Comparison of ENCODE assay signal across 8 cellular contexts in genomic region chr19:58499021-58499927, GRCh38. TPM values are rescaled to one million over a fixed set of nuclear protein-coding genes. Genes with fewer than 3 reads are reported as not detected.
A peak's percentile ranks its signal among the peaks of the same experiment; 100 is the strongest.
DNase-seq lines count a peak whose midpoint lies in the region; ATAC-seq and TF ChIP-seq lines count a peak whose summit lies in the region.

No MANE protein-coding gene starts in this region.

- H3K27me3 ChIP-seq in IMR-90 (ENCODE audit: control insufficient read depth, insufficient read depth, low read length) (no peaks in the 10 kb centered on the region), mucosa of rectum (ENCODE audit: control insufficient read depth in 2 of 2, insufficient read depth in 2 of 2, low read length in 2 of 2) (no peaks in the 10 kb centered on the region)

- H3K27ac ChIP-seq in IMR-90 (ENCODE audit: insufficient read depth, low read length): peak overlapping the region; percentile 73
- peak overlapping the region; percentile 55 for H3K27ac ChIP-seq in OCI-LY7 (ENCODE audit: low read depth, low read length, poor library complexity, severe bottlenecking)
- peak overlapping the region; percentile 85 to 86 for H3K27ac ChIP-seq in mucosa of rectum (ENCODE audit: low read depth in 2 of 2, low read length in 2 of 2)

- peak overlapping the region; percentile 91 to 99 for H4K8ac ChIP-seq in IMR-90 (ENCODE audit: low read depth in 2 of 2, low read length in 2 of 2)

- H3K4me3 ChIP-seq in IMR-90 (ENCODE audit: insufficient read depth, low read depth, low read length) (peak overlapping the region; percentile 53), OCI-LY7 (ENCODE audit: low read depth, low read length, poor library complexity, severe bottlenecking) (peak overlapping the region; percentile 79), mucosa of rectum (ENCODE audit: low read length in 2 of 2) (peak overlapping the region; percentile 79 to 83)

- peak overlapping the region; percentile 46; the same call in 1 of the 2 replicates for H2AK5ac ChIP-seq in IMR-90 (ENCODE audit: low read depth, low read length)

- no peak overlapping the region for H2BK15ac ChIP-seq in IMR-90 (ENCODE audit: low read depth, low read length)

- H4K91ac ChIP-seq in IMR-90 (ENCODE audit: insufficient read depth, low read depth, low read length): peak overlapping the region; percentile 56

- H3K9ac ChIP-seq in IMR-90 (ENCODE audit: low read depth, low read length) (peak overlapping the region; percentile 79), mucosa of rectum (ENCODE audit: low read depth in 1 of 2, low read length in 2 of 2) (peak overlapping the region; percentile 68 to 70)

- WGBS in IMR-90 (ENCODE audit: extremely low coverage in 2 of 2, insufficient read length in 1 of 2), 2 experiments: 0% methylated on average over 31 of the region's 60 CpGs; no CpG with 5 or more reads in 1 of the 2 experiments

- H3K4me2 ChIP-seq in IMR-90 (ENCODE audit: low read depth, low read length) (peak overlapping the region; percentile 90), OCI-LY7 (ENCODE audit: low read length) (peak overlapping the region; percentile 98)

- dilution Hi-C loops in IMR-90 (cut with HindIII; ENCODE audit: low sequenced_read_pairs, unreplicated experiment): no loop called here

- peaks cover 6 to 11% of the 10 kb centered on the region in 2 experiments for H3K79me1 ChIP-seq in IMR-90 (ENCODE audit: low read depth in 1 of 2, low read length in 2 of 2)

- H3K23ac ChIP-seq in IMR-90 (ENCODE audit: low read depth, low read length): peak overlapping the region; percentile 14; the same call in 1 of the 2 replicates

- in situ Hi-C loops in IMR-90 (cut with MboI; ENCODE audit: low sequenced_read_pairs): no loop called here

- ATAC-seq in GM21528 (IDR thresholded peaks at IDR 0.05; ENCODE audit: low FRiP score, unreplicated experiment): peak; percentile 80
- ATAC-seq in IMR-90 (ENCODE audit: low read depth): peak; percentile 98

- no peaks in the 10 kb centered on the region for H3K79me2 ChIP-seq in OCI-LY7 (ENCODE audit: insufficient read depth, low read depth, low read length)

- TF ChIP-seq RAD21 in IMR-90 (IDR thresholded peaks at IDR 0.05; ENCODE audit: low read length): peak; percentile 21; the same call in 1 of the 2 replicates

- peaks cover 14% of the 10 kb centered on the region for H3K9me1 ChIP-seq in IMR-90 (ENCODE audit: insufficient read depth, low read length)

- H4K20me1 ChIP-seq in IMR-90 (ENCODE audit: insufficient read depth, low read length) (no peaks in the 10 kb centered on the region), OCI-LY7 (ENCODE audit: insufficient read depth, low read length) (no peaks in the 10 kb centered on the region)

- H2BK5ac ChIP-seq in IMR-90 (ENCODE audit: low read depth, low read length, poor library complexity, severe bottlenecking): peak overlapping the region; percentile 15

- TF ChIP-seq CTCF in IMR-90 (conservative IDR thresholded peaks at IDR 0.05; ENCODE audit: low read depth, low read length) (peak; percentile 34), OCI-LY7 (conservative IDR thresholded peaks at IDR 0.05; ENCODE audit: low read length) (peak; percentile 59)

- H3K9me3 ChIP-seq in IMR-90 (ENCODE audit: control insufficient read depth, insufficient read depth, low read length) (no peaks in the 10 kb centered on the region), OCI-LY7 (ENCODE audit: low read length) (no peaks in the 10 kb centered on the region), mucosa of rectum (ENCODE audit: control insufficient read depth in 2 of 2, low read length in 2 of 2) (peaks cover 0 to 1% of the 10 kb centered on the region in 2 donors)

- TF ChIP-seq POLR2A in IMR-90 (IDR thresholded peaks at IDR 0.05; ENCODE audit: low read depth, low read length) (peak; percentile 48; the same call in 1 of the 2 replicates), erythroblast (IDR thresholded peaks at IDR 0.05; ENCODE audit: low read length) (peak; percentile 65)

- H3K36me3 ChIP-seq in IMR-90 (ENCODE audit: control insufficient read depth, insufficient read depth, low read length): no peaks in the 10 kb centered on the region
- H3K36me3 ChIP-seq in OCI-LY7 (ENCODE audit: insufficient read depth, low read length): no peaks in the 10 kb centered on the region
- H3K36me3 ChIP-seq in mucosa of rectum (ENCODE audit: control insufficient read depth in 2 of 2, insufficient read depth in 2 of 2, low read length in 2 of 2): no peaks in the 10 kb centered on the region

- POLR2A ChIA-PET in IMR-90 (lab: Charles Lee; ENCODE audit: unreplicated experiment) (no interaction called here), OCI-LY7 (lab: Charles Lee) (interaction anchor here (0.7 kb wide), 1 partner anchor 20 kb away, joined by 3 read pairs; the partner anchor contains the start of gene ZBTB45)

- DNase-seq in DMS153 treated with DMSO at 0.1 percent for 48 hours (lab: John Stamatoyannopoulos, UW; ENCODE audit: unreplicated experiment): peak; percentile 96
- DNase-seq in IMR-90: peak; percentile 98
- DNase-seq in OCI-LY7 (ENCODE audit: low spot score): peak; percentile 98
- peak; percentile 94 for DNase-seq in activated T-cell treated with anti-CD3 and anti-CD28 coated beads, Interleukin-2, amount 50 U/mL, for 1 hour
- DNase-seq in erythroblast (lab: John Stamatoyannopoulos, UW): peak; percentile 99 to 100
- DNase-seq in stimulated activated CD8-positive, alpha-beta memory T cell treated with anti-CD3 and anti-CD28 coated beads, Interleukin-4, amount 100 ng/mL, for 4 hours (ENCODE audit: low read depth in 2 of 2, low spot score in 1 of 2): peak; percentile 94

- peak overlapping the region; percentile 74 for H2AK9ac ChIP-seq in IMR-90 (replicated peaks; ENCODE audit: low read depth, low read length, poor library complexity)

- H2AFZ ChIP-seq in IMR-90 (replicated peaks; ENCODE audit: low read length, poor library complexity): peak overlapping the region; percentile 96
- peak overlapping the region; percentile 94 for H2AFZ ChIP-seq in OCI-LY7 (ENCODE audit: low read length)

- H3K4ac ChIP-seq in IMR-90 (ENCODE audit: low read depth, low read length): peak overlapping the region; percentile 67

- H3K14ac ChIP-seq in IMR-90 (replicated peaks; ENCODE audit: low read depth, low read length): peak overlapping the region; percentile 53

- peak overlapping the region; percentile 7; the same call in 1 of the 2 replicates for H2BK120ac ChIP-seq in IMR-90 (ENCODE audit: low read depth, low read length)

- CTCF ChIA-PET in IMR-90 (lab: Yijun Ruan, JAX) (no interaction called here), OCI-LY7 (lab: Charles Lee; ENCODE audit: unreplicated experiment) (no interaction called here)

- H3K18ac ChIP-seq in IMR-90 (ENCODE audit: low read depth, low read length): peak overlapping the region; percentile 21; the same call in 1 of the 2 replicates

- no peaks in the 10 kb centered on the region for H3K9me2 ChIP-seq in OCI-LY7 (ENCODE audit: insufficient read depth, low read length)

- intact Hi-C loops in IMR-90 (cut with micrococcal nuclease): loop anchor here (1.0 kb wide), 2 partner anchors 20 to 112 kb away; partner anchors contain the start of genes RPS5 and ZBTB45
- intact Hi-C loops in OCI-LY7 (cut with micrococcal nuclease; ENCODE audit: unreplicated experiment): no loop called here

- H3K4me1 ChIP-seq in IMR-90 (ENCODE audit: control insufficient read depth, insufficient read depth, low read length) (peaks cover 4% of the 10 kb centered on the region; the same call in 1 of the 2 replicates), OCI-LY7 (ENCODE audit: insufficient read depth, low read length, poor library complexity, severe bottlenecking) (peaks cover 15% of the 10 kb centered on the region), mucosa of rectum (ENCODE audit: control insufficient read depth in 2 of 2, insufficient read depth in 2 of 2, low read length in 2 of 2) (peaks cover 7 to 12% of the 10 kb centered on the region in 2 donors)

- H3K56ac ChIP-seq in IMR-90 (ENCODE audit: extremely low read depth, insufficient read depth, low read length): 0 out of 2 replicates have a peak overlapping the region, but pooled peaks have one; percentile 41

- H4K5ac ChIP-seq in IMR-90 (ENCODE audit: low read depth, low read length): peak overlapping the region; percentile 73

- BruUV-seq in IMR-90 (replicated peaks; lab: Mats Ljungman, UMichigan): no TSS peak
- BruUV-seq in OCI-LY7 (replicated peaks; lab: Mats Ljungman, UMichigan): TSS peak; percentile 85

- no peak overlapping the region for H2BK20ac ChIP-seq in IMR-90 (ENCODE audit: low read depth, low read length)

TF ChIP-seq in IMR-90, 13 proteins besides CTCF, POLR2A, EP300 and RAD21 (continues in another document):
- TF ChIP-seq CHD1 (IDR thresholded peaks at IDR 0.05; ENCODE audit: low read depth, low read length): no peak

RNA-seq across cellular contexts. Expression of gene SLC27A5, which starts 12.5 kb away (rescaled TPM):
- total RNA-seq in IMR-90 (2012; rRNA removed) (7.5 and 7.7 TPM in 2 replicates), OCI-LY7 (2022) (29.4 and 29.8 TPM in 2 replicates)
- 11.2 and 13.5 TPM in 2 replicates for polyA plus RNA-seq in IMR-90 (2012; rRNA removed)
- polyA plus RNA-seq in IMR-90 (2012; cell fraction: cytosol; rRNA removed): 14.8 and 23.8 TPM in 2 replicates
- 4.3 and 6.5 TPM in 2 replicates for polyA plus RNA-seq in IMR-90 (2012; cell fraction: nucleus; rRNA removed; ENCODE audit: low replicate concordance)
- 28.0 and 44.1 TPM in 2 replicates for total RNA-seq in OCI-LY7 (2014; rRNA removed; shearing (Covaris generic))

RNA-seq across cellular contexts. Expression of gene ZBTB45, which starts 20.3 kb away (rescaled TPM):
- total RNA-seq in IMR-90 (2012; rRNA removed) (1.4 TPM in 2 replicates), OCI-LY7 (2022) (14.7 and 16.4 TPM in 2 replicates)
- polyA plus RNA-seq in IMR-90 (2012; rRNA removed): 9.7 and 13.5 TPM in 2 replicates
- polyA plus RNA-seq in IMR-90 (2012; cell fraction: cytosol; rRNA removed): 9.5 and 13.5 TPM in 2 replicates
- polyA plus RNA-seq in IMR-90 (2012; cell fraction: nucleus; rRNA removed; ENCODE audit: low replicate concordance): 13.1 and 26.4 TPM in 2 replicates
- total RNA-seq in OCI-LY7 (2014; rRNA removed; shearing (Covaris generic)): 6.7 and 10.7 TPM in 2 replicates

RNA-seq across cellular contexts. Expression of gene ZNF446, which starts 23.1 kb away (rescaled TPM):
- total RNA-seq in IMR-90 (2012; rRNA removed): 3.9 and 4.8 TPM in 2 replicates
- polyA plus RNA-seq in IMR-90 (2012; rRNA removed): 6.9 and 7.5 TPM in 2 replicates
- 4.6 and 7.2 TPM in 2 replicates for polyA plus RNA-seq in IMR-90 (2012; cell fraction: cytosol; rRNA removed)
- polyA plus RNA-seq in IMR-90 (2012; cell fraction: nucleus; rRNA removed; ENCODE audit: low replicate concordance): 17.1 and 41.8 TPM in 2 replicates
- total RNA-seq in OCI-LY7 (2014; rRNA removed; shearing (Covaris generic)): 8.0 and 9.9 TPM in 2 replicates
- total RNA-seq in OCI-LY7 (2022): 11.0 and 11.1 TPM in 2 replicates

RNA-seq across cellular contexts. Expression of gene ZNF324, which starts 32.4 kb away (rescaled TPM):
- total RNA-seq in IMR-90 (2012; rRNA removed) (6.6 and 6.9 TPM in 2 replicates), OCI-LY7 (2022) (11.9 and 13.2 TPM in 2 replicates)
- 5.6 and 6.0 TPM in 2 replicates for polyA plus RNA-seq in IMR-90 (2012; rRNA removed)
- 2.8 and 4.8 TPM in 2 replicates for polyA plus RNA-seq in IMR-90 (2012; cell fraction: cytosol; rRNA removed)
- polyA plus RNA-seq in IMR-90 (2012; cell fraction: nucleus; rRNA removed; ENCODE audit: low replicate concordance): 10.3 and 19.3 TPM in 2 replicates
- total RNA-seq in OCI-LY7 (2014; rRNA removed; shearing (Covaris generic)): 16.5 and 23.3 TPM in 2 replicates

RNA-seq across cellular contexts. Expression of gene TRIM28, which starts 44.6 kb away (rescaled TPM):
- total RNA-seq in IMR-90 (2012; rRNA removed) (313 and 349 TPM in 2 replicates), OCI-LY7 (2022) (601 and 603 TPM in 2 replicates)
- 465 and 964 TPM in 2 replicates for polyA plus RNA-seq in IMR-90 (2012; rRNA removed)
- polyA plus RNA-seq in IMR-90 (2012; cell fraction: cytosol; rRNA removed): 339 TPM in 2 replicates
- polyA plus RNA-seq in IMR-90 (2012; cell fraction: nucleus; rRNA removed; ENCODE audit: low replicate concordance): 522 and 1,051 TPM in 2 replicates
- 551 and 729 TPM in 2 replicates for total RNA-seq in OCI-LY7 (2014; rRNA removed; shearing (Covaris generic))

Comparison
In these comparisons a context has a peak if more than half of its experiments do, and no peak if none do; other contexts are left out.
1. Peak in every context shown above with its lines: DNase-seq, ATAC-seq, H3K4me3 ChIP-seq and H3K27ac ChIP-seq.